Comparison of ENCODE assay signal across 10 cellular contexts in the genomic region with DNA sequence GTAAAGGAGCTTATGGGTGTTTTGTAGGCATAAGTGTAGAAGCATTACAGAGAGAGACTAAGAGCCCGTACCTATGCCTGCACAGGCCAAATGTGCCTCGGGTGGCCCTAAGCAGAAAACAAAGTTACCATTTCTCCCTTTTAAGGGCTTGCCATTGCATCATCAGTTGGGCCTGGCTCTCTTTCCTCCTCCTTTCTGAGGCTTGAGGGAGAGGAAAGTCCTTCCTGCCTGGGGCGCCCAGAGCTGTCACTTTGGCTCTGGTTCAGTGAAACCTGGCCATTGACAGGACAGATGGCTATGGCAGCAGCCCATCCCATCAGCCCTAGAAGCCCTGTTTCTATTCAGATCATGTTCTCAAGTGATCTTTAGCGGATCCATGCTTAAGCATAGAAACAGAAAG.
DNase-seq lines count a peak whose midpoint lies in the region; ATAC-seq and TF ChIP-seq lines count a peak whose summit lies in the region.
"Had no signal": no experiment of that assay in that cellular context is flagged by ENCODE, and none has a peak within 500 bp of the region (broad histone marks: within the 10 kb centered on the region; RNA-seq: fewer than 3 reads in every experiment).

No MANE protein-coding gene starts in this region.

- TF ChIP-seq CTCF in esophagus squamous epithelium (IDR thresholded peaks at IDR 0.05), result no peak
- no peak for TF ChIP-seq CTCF in mesothelial cell of epicardium (IDR thresholded peaks at IDR 0.05; ENCODE audit: unreplicated experiment)
- TF ChIP-seq CTCF in vagina (IDR thresholded peaks at IDR 0.05), result no peak

- H3K4me1 Mint-ChIP-seq in mesothelial cell of epicardium, result peaks cover 56% of the 10 kb centered on the region
- H3K4me1 Mint-ChIP-seq: activated CD4-positive, alpha-beta T cell treated with anti-CD3 and anti-CD28 coated beads for 36 hours had no signal

- no peaks in the 10 kb centered on the region for H3K9me3 ChIP-seq in esophagus squamous epithelium
- no peaks in the 10 kb centered on the region for H3K9me3 ChIP-seq in vagina

- H3K36me3 ChIP-seq in esophagus squamous epithelium (no peaks in the 10 kb centered on the region), vagina (no peaks in the 10 kb centered on the region)

- intact Hi-C loops in esophagus squamous epithelium (cut with DNase I) (no loop called here), vagina (cut with DNase I) (no loop called here)

- H3K4me1 ChIP-seq in esophagus squamous epithelium (peaks cover 0 to 18% (median 11%) of the 10 kb centered on the region in 3 donors), vagina (peaks cover 20% of the 10 kb centered on the region)

- no peaks in the 10 kb centered on the region for H3K27me3 Mint-ChIP-seq in mesothelial cell of epicardium (ENCODE audit: low read depth)

- no peak for TF ChIP-seq POLR2A in esophagus squamous epithelium (IDR thresholded peaks at IDR 0.05)
- no peak for TF ChIP-seq POLR2A in vagina (IDR thresholded peaks at IDR 0.05)

- H3K9me3 Mint-ChIP-seq in mesothelial cell of epicardium, result peaks cover 6% of the 10 kb centered on the region

- H3K27me3 ChIP-seq in esophagus squamous epithelium (no peaks in the 10 kb centered on the region), vagina (no peaks in the 10 kb centered on the region)

- no peaks in the 10 kb centered on the region for H3K36me3 Mint-ChIP-seq in mesothelial cell of epicardium

- H3K4me3 ChIP-seq in esophagus squamous epithelium, result no peak overlapping the region
- peak overlapping the region in 1 of 2 donors; percentile 7 for H3K4me3 ChIP-seq in vagina

- no peak for ATAC-seq in HG03442 (IDR thresholded peaks at IDR 0.05; ENCODE audit: unreplicated experiment)
- ATAC-seq: activated CD4-positive, alpha-beta T cell treated with anti-CD3 and anti-CD28 coated beads for 36 hours had no signal

- peak overlapping the region in 3 of 4 donors; percentile 14 to 62 (median 30) for H3K27ac ChIP-seq in esophagus squamous epithelium
- peak overlapping the region; percentile 21 for H3K27ac ChIP-seq in vagina

- H3K27ac Mint-ChIP-seq in mesothelial cell of epicardium, result peak overlapping the region; percentile 88
- H3K27ac Mint-ChIP-seq: activated CD4-positive, alpha-beta T cell treated with anti-CD3 and anti-CD28 coated beads for 36 hours had no signal

- H3K4me3 Mint-ChIP-seq in mesothelial cell of epicardium, result no peak overlapping the region
- H3K4me3 Mint-ChIP-seq: activated CD4-positive, alpha-beta T cell treated with anti-CD3 and anti-CD28 coated beads for 36 hours had no signal

- peak; percentile 8 for DNase-seq in SIG-M5 treated with dmso at 0.1 percent for 504 hours (lab: John Stamatoyannopoulos, UW; ENCODE audit: unreplicated experiment)
- no peak for DNase-seq in SIG-M5 (lab: John Stamatoyannopoulos, UW)
- no peak for DNase-seq in esophagus squamous epithelium (lab: John Stamatoyannopoulos, UW)
- DNase-seq in mesothelial cell of epicardium (ENCODE audit: low spot score in 2 of 2, unreplicated experiment in 2 of 2), result no peak
- no peak for DNase-seq in vagina (ENCODE audit: extremely low spot score in 2 of 2)
- DNase-seq in Kasumi-1 (lab: John Stamatoyannopoulos, UW), result no peak
- DNase-seq in D341Med (ENCODE audit: low spot score), result no peak
- DNase-seq: activated CD4-positive, alpha-beta T cell treated with anti-CD3 and anti-CD28 coated beads for 36 hours; stimulated activated CD4-positive, alpha-beta T cell treated with anti-CD3 and anti-CD28 coated beads, Interleukin-4, amount 100 ng/mL, for 4 hours had no signal

- 37 to 48% methylated on average over 4 of the region's 4 CpGs for WGBS in esophagus squamous epithelium, 2 donors
